9 cellular contexts compared by ENCODE assay signal in the genomic region with DNA sequence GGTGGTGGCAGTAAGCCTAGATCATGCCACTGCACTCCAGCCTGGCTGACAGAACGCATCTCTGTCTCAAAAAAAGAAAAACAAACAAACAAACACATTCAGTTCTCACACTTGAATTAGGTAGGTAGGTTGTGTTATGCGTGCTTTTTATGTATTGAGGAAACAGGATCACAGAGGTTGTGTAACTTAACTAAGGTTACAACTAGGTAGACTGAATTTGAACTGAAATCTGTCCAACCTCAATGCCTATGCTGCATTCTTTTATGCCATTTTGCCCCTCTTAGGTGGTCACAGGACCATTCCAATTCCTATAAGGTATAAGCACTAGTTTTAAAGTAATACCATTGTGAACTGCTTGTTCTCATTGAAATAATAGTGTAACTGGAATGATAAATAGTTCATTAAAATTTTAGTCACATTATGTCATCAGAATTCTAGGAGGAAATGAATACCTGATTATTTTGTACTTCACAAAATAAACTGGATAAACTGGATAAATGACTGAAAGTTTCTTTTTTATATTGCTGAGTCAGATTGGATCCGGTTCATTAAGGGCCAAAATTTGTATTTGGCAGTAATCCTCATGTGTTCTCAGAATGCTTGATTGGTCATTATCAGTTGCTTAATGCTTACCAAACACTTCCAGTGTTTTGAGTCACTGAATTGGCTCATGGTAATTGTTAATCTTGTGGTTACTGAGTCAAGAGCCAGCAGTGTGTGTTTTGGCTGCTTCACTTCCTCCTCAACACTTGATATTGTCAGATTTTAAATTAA. TPM values are rescaled to one million over a fixed set of nuclear protein-coding genes. Genes with fewer than 3 reads are reported as not detected.
DNase-seq lines count a peak whose midpoint lies in the region; ATAC-seq and TF ChIP-seq lines count a peak whose summit lies in the region.
"Had no signal": no experiment of that assay in that cellular context is flagged by ENCODE, and none has a peak within 500 bp of the region (broad histone marks: within the 10 kb centered on the region; RNA-seq: fewer than 3 reads in every experiment).

No MANE protein-coding gene starts in this region.

- H3K18ac ChIP-seq in H9 (ENCODE audit: insufficient read length, low read depth, low read length): no peak overlapping the region

- no peak overlapping the region for H2AFZ ChIP-seq in H9 (ENCODE audit: low read length)

- H3K27ac Mint-ChIP-seq in osteocyte (ENCODE audit: unreplicated experiment) (peak overlapping the region; percentile 47), H9 (no peak overlapping the region; a peak in 1 of 7 replicates)
- H3K27ac Mint-ChIP-seq: IgD-negative memory B cell had no signal

- no peak overlapping the region for H2BK5ac ChIP-seq in H9 (ENCODE audit: insufficient read length, low read length)

- H3K4me2 ChIP-seq in H9 (ENCODE audit: insufficient read depth, insufficient read length, low read length): no peak overlapping the region

- peaks cover 10% of the 10 kb centered on the region; the same call in 1 of the 2 replicates for H3K79me2 ChIP-seq in H9 (ENCODE audit: insufficient read depth, low read length)

- no peak overlapping the region for H3K4ac ChIP-seq in H9 (ENCODE audit: low read depth, low read length)

- no peak overlapping the region for H3K23ac ChIP-seq in H9 (ENCODE audit: insufficient read length, low read depth, low read length)

- H4K8ac ChIP-seq in H9 (replicated peaks; ENCODE audit: insufficient read length, low read depth, low read length): no peak overlapping the region

- H3K9me3 Mint-ChIP-seq in osteocyte (ENCODE audit: unreplicated experiment) (no peaks in the 10 kb centered on the region), H9 (no peaks in the 10 kb centered on the region)
- H3K9me3 Mint-ChIP-seq: IgD-negative memory B cell had no signal

- H3K9me3 ChIP-seq in H9 (ENCODE audit: control insufficient read depth, low read depth, low read length): no peaks in the 10 kb centered on the region

- H4K5ac ChIP-seq in H9 (ENCODE audit: insufficient read length, low read depth, low read length): no peak overlapping the region

- TF ChIP-seq CTCF in osteocyte (IDR thresholded peaks at IDR 0.05) (no peak), H9 (conservative IDR thresholded peaks at IDR 0.05) (no peak)

- DNase-seq in AML-193 (lab: John Stamatoyannopoulos, UW) (peak; percentile 92 to 94), HPDE6-E6E7 (ENCODE audit: extremely low spot score) (peak; percentile 85), SW 1271 (lab: John Stamatoyannopoulos, UW) (peak; percentile 12 to 65), fibroblast of gingiva (ENCODE audit: low read depth) (peak; percentile 92), osteocyte (ENCODE audit: extremely low spot score, unreplicated experiment) (no peak), GOT3 (lab: John Stamatoyannopoulos, UW) (no peak), H9 (no peak)

- H2AK5ac ChIP-seq in H9 (ENCODE audit: insufficient read length, low read length): no peak overlapping the region

- H3K4me1 Mint-ChIP-seq in osteocyte (ENCODE audit: unreplicated experiment) (peaks cover 28% of the 10 kb centered on the region), H9 (peaks cover 1 to 4% of the 10 kb centered on the region in 2 experiments)

- no peaks in the 10 kb centered on the region for H3K27me3 ChIP-seq in H9 (ENCODE audit: insufficient read depth, low read length)

- H2BK120ac ChIP-seq in H9 (ENCODE audit: low read depth, low read length, poor library complexity, severe bottlenecking): no peak overlapping the region

- no peak overlapping the region for H3K14ac ChIP-seq in H9 (ENCODE audit: insufficient read depth, low read length)

- peak; percentile 49 for ATAC-seq in GM18867 (IDR thresholded peaks at IDR 0.05; ENCODE audit: unreplicated experiment)

- no peak overlapping the region for H3K27ac ChIP-seq in H9 (ENCODE audit: insufficient read length, low read depth, low read length)

- H2BK12ac ChIP-seq in H9 (ENCODE audit: insufficient read length, low read depth, low read length): no peak overlapping the region

- no peak overlapping the region for H2BK15ac ChIP-seq in H9 (ENCODE audit: low read depth, low read length)

- no CpG with 5 or more reads among the region's 3 CpGs for WGBS in H9 (ENCODE audit: extremely low coverage, insufficient read length, low lambda C conversion rate)

- no peak overlapping the region for H2BK20ac ChIP-seq in H9 (ENCODE audit: low read depth, low read length, poor library complexity, severe bottlenecking)

- no peak overlapping the region for H4K91ac ChIP-seq in H9 (ENCODE audit: insufficient read length, low read depth, low read length)

- no peak overlapping the region for H3K9ac ChIP-seq in H9 (ENCODE audit: extremely low read depth, insufficient read length, low read length)

- H3K27me3 Mint-ChIP-seq in osteocyte (ENCODE audit: unreplicated experiment) (no peaks in the 10 kb centered on the region), H9 (ENCODE audit: low read depth) (no peaks in the 10 kb centered on the region)
- H3K27me3 Mint-ChIP-seq: IgD-negative memory B cell had no signal

- H3K23me2 ChIP-seq in H9 (ENCODE audit: insufficient read length, low read depth, low read length, poor library complexity, severe bottlenecking): no peaks in the 10 kb centered on the region

- H3K4me3 Mint-ChIP-seq in osteocyte (ENCODE audit: unreplicated experiment) (no peak overlapping the region), H9 (no peak overlapping the region)

- H3K79me1 ChIP-seq in H9 (ENCODE audit: insufficient read depth, low read depth, low read length, poor library complexity, severe bottlenecking): no peaks in the 10 kb centered on the region

- H4K20me1 ChIP-seq in H9 (ENCODE audit: control insufficient read depth, insufficient read depth, insufficient read length): no peaks in the 10 kb centered on the region

- peaks cover 3% of the 10 kb centered on the region for H3K36me3 Mint-ChIP-seq in osteocyte (ENCODE audit: unreplicated experiment)
- H3K36me3 Mint-ChIP-seq in H9 (ENCODE audit: insufficient read depth in 1 of 3, low read depth in 3 of 3): peaks cover 4 to 19% (median 14%) of the 10 kb centered on the region in 3 experiments

- no peaks in the 10 kb centered on the region for H3K4me1 ChIP-seq in H9 (ENCODE audit: insufficient read depth, low read length)

- H3K56ac ChIP-seq in H9 (ENCODE audit: insufficient read length, low read depth, low read length): no peak overlapping the region

- H3T11ph ChIP-seq in H9 (ENCODE audit: low read length): no peak overlapping the region

RNA-seq across cellular contexts. Expression of a gene that starts 7.1 kb away (rescaled TPM):
- 38.6 and 39.8 TPM in 2 replicates for total RNA-seq in osteocyte
- 32.1 and 32.6 TPM in 2 replicates for total RNA-seq in H9 (2021)

RNA-seq across cellular contexts. Expression of a gene that starts 59.5 kb away (rescaled TPM):
- total RNA-seq in osteocyte: 33.9 and 36.6 TPM in 2 replicates
- total RNA-seq in H9 (2021): 32.7 and 33.6 TPM in 2 replicates

Comparison
In these comparisons a context has a peak if more than half of its experiments do, and no peak if none do; other contexts are left out.
1. DNase-seq: peak in AML-193 (2 of 2), HPDE6-E6E7 (single experiment), SW 1271 (2 of 2) and fibroblast of gingiva (single experiment); none in osteocyte (single experiment), GOT3 (single experiment) and H9 (single experiment).